11 cellular contexts compared by ENCODE assay signal in genomic region chr17:72931163-72931562, GRCh38.
DNase-seq lines count a peak whose midpoint lies in the region; ATAC-seq and TF ChIP-seq lines count a peak whose summit lies in the region.
"Had no signal": no experiment of that assay in that cellular context is flagged by ENCODE, and none has a peak within 500 bp of the region (broad histone marks: within the 10 kb centered on the region; RNA-seq: fewer than 3 reads in every experiment).

No MANE protein-coding gene starts in this region.

- H3K4me1 Mint-ChIP-seq in T-helper 1 cell treated with Interleukin-12 subunit alpha and Interleukin-12 subunit beta and Interleukin-4 antibody, amounts not matched to agents 30 μg/mL and 1 μg/mL, for 36 hours (ENCODE audit: low read depth), result peaks cover 14% of the 10 kb centered on the region

- H3K4me3 Mint-ChIP-seq in T-helper 1 cell treated with Interleukin-12 subunit alpha and Interleukin-12 subunit beta and Interleukin-4 antibody, amounts not matched to agents 30 μg/mL and 1 μg/mL, for 36 hours, result no peak overlapping the region
- H3K4me3 Mint-ChIP-seq: brain had no signal

- no peaks in the 10 kb centered on the region for H3K9me3 Mint-ChIP-seq in T-helper 1 cell treated with Interleukin-12 subunit alpha and Interleukin-12 subunit beta and Interleukin-4 antibody, amounts not matched to agents 30 μg/mL and 1 μg/mL, for 36 hours

- DNase-seq in NCI-H2196 treated with DMSO at 0.1 percent for 48 hours (lab: John Stamatoyannopoulos, UW; ENCODE audit: unreplicated experiment) (peak; percentile 12), NCI-H2196 (lab: John Stamatoyannopoulos, UW; ENCODE audit: unreplicated experiment) (no peak), occipital lobe (lab: John Stamatoyannopoulos, UW) (peak; percentile 25), epidermal melanocyte (ENCODE audit: insufficient read length, low spot score) (no peak)
- DNase-seq: activated CD4-positive, CD25-positive, alpha-beta regulatory T cell treated with anti-CD3 and anti-CD28 coated beads, Interleukin-2, amount 50 U/mL, for 72 hours; Karpas-422 had no signal

- H3K27ac Mint-ChIP-seq in T-helper 1 cell treated with Interleukin-12 subunit alpha and Interleukin-12 subunit beta and Interleukin-4 antibody, amounts not matched to agents 30 μg/mL and 1 μg/mL, for 36 hours, result peak overlapping the region; percentile 5

- ATAC-seq in GM21737 (IDR thresholded peaks at IDR 0.05; ENCODE audit: unreplicated experiment) (peak; percentile 59), SK-N-SH treated with all-trans-retinoic acid at 6 μM for 48 hours (no peak), HG02981 (IDR thresholded peaks at IDR 0.05; ENCODE audit: unreplicated experiment) (no peak)

- H3K36me3 Mint-ChIP-seq in T-helper 1 cell treated with Interleukin-12 subunit alpha and Interleukin-12 subunit beta and Interleukin-4 antibody, amounts not matched to agents 30 μg/mL and 1 μg/mL, for 36 hours (ENCODE audit: low read depth), result no peaks in the 10 kb centered on the region
- H3K36me3 Mint-ChIP-seq: brain had no signal

- no peaks in the 10 kb centered on the region for H3K27me3 Mint-ChIP-seq in T-helper 1 cell treated with Interleukin-12 subunit alpha and Interleukin-12 subunit beta and Interleukin-4 antibody, amounts not matched to agents 30 μg/mL and 1 μg/mL, for 36 hours (ENCODE audit: low read depth)

TF ChIP-seq in SK-N-SH treated with all-trans-retinoic acid at 6 μM for 48 hours, 23 proteins besides CTCF, POLR2A, EP300 and RAD21:
- no peak for TF ChIP-seq OSR1 (CRISPR knock-in tag; IDR thresholded peaks at IDR 0.05)
- no peak for TF ChIP-seq BACH2 (CRISPR knock-in tag; IDR thresholded peaks at IDR 0.05; ENCODE audit: borderline replicate concordance)

Comparison
In these comparisons a context has a peak if more than half of its experiments do, and no peak if none do; other contexts are left out.
1. DNase-seq: peak in NCI-H2196 treated with DMSO at 0.1 percent for 48 hours (single experiment) and occipital lobe (single experiment); none in NCI-H2196 (single experiment) and epidermal melanocyte (single experiment).